ENCODE assay signal across 8 cellular contexts in genomic region chr2:27428978-27429541, GRCh38. TPM values are rescaled to one million over a fixed set of nuclear protein-coding genes. Genes with fewer than 3 reads are reported as not detected.
DNase-seq lines count a peak whose midpoint lies in the region; ATAC-seq and TF ChIP-seq lines count a peak whose summit lies in the region.

No MANE protein-coding gene starts in this region.

- H3K27me3 Mint-ChIP-seq in activated CD4-positive, alpha-beta T cell treated with anti-CD3 and anti-CD28 coated beads, Interleukin-2, amount 10 ng/mL, durations not matched to agents 24 days and 14 days: no peaks in the 10 kb centered on the region

- H3K36me3 Mint-ChIP-seq in activated CD4-positive, alpha-beta T cell treated with anti-CD3 and anti-CD28 coated beads, Interleukin-2, amount 10 ng/mL, durations not matched to agents 24 days and 14 days (ENCODE audit: low read depth): peaks cover 17% of the 10 kb centered on the region

- 1% methylated on average over 13 to 49 of the region's 51 CpGs for WGBS in lower leg skin, 2 donors

- intact Hi-C loops in activated CD4-positive, alpha-beta T cell treated with anti-CD3 and anti-CD28 coated beads, Interleukin-2, amount 10 ng/mL, durations not matched to agents 24 days and 14 days (cut with micrococcal nuclease): loop anchor here (1.0 to 5.0 kb wide), 9 partner anchors 20 to 964 kb away; partner anchors contain the start of genes CAD, EIF2B4, FOSL2 and GTF3C2
- intact Hi-C loops in lower leg skin (cut with DNase I; ENCODE audit: low total_unique reads): no loop called here

- peak; percentile 47 for ATAC-seq in GM18517 (IDR thresholded peaks at IDR 0.05; ENCODE audit: unreplicated experiment)
- peak; percentile 66 for ATAC-seq in HG03025 (IDR thresholded peaks at IDR 0.05; ENCODE audit: low FRiP score, unreplicated experiment)

- H3K4me1 Mint-ChIP-seq in activated CD4-positive, alpha-beta T cell treated with anti-CD3 and anti-CD28 coated beads, Interleukin-2, amount 10 ng/mL, durations not matched to agents 24 days and 14 days: peaks cover 31% of the 10 kb centered on the region

- no peaks in the 10 kb centered on the region for H3K9me3 Mint-ChIP-seq in activated CD4-positive, alpha-beta T cell treated with anti-CD3 and anti-CD28 coated beads, Interleukin-2, amount 10 ng/mL, durations not matched to agents 24 days and 14 days

- H3K27ac Mint-ChIP-seq in activated CD4-positive, alpha-beta T cell treated with anti-CD3 and anti-CD28 coated beads, Interleukin-2, amount 10 ng/mL, durations not matched to agents 24 days and 14 days: peak overlapping the region; percentile 93

- DNase-seq in AG08395 (ENCODE audit: low spot score) (peak; percentile 94), NCI-H345 treated with DMSO at 0.1 percent for 48 hours (lab: John Stamatoyannopoulos, UW; ENCODE audit: unreplicated experiment) (peak; percentile 72), dermis microvascular lymphatic vessel endothelial cell (ENCODE audit: low read depth in 2 of 2) (peak; percentile 63 to 92), lower leg skin (ENCODE audit: low spot score in 2 of 2) (peak; percentile 66 to 94)
- DNase-seq in activated CD4-positive, alpha-beta T cell treated with anti-CD3 and anti-CD28 coated beads, Interleukin-2, amount 10 ng/mL, durations not matched to agents 24 days and 14 days: peak; percentile 94
- DNase-seq in stimulated activated CD4-positive, alpha-beta T cell treated with anti-CD3 and anti-CD28 coated beads, Interleukin-4, amount 100 ng/mL, for 24 hours: peak; percentile 70

- no peak for TF ChIP-seq POLR2A in lower leg skin (IDR thresholded peaks at IDR 0.05)

- peak overlapping the region; percentile 93 for H3K4me3 ChIP-seq in lower leg skin (ENCODE audit: low read depth, poor library complexity, severe bottlenecking)

- TF ChIP-seq CTCF in lower leg skin (IDR thresholded peaks at IDR 0.05): no peak

- H3K4me3 Mint-ChIP-seq in activated CD4-positive, alpha-beta T cell treated with anti-CD3 and anti-CD28 coated beads, Interleukin-2, amount 10 ng/mL, durations not matched to agents 24 days and 14 days: peak overlapping the region; percentile 97

RNA-seq across cellular contexts. Expression of gene NRBP1, which starts 0.6 kb away (rescaled TPM):
- total RNA-seq in activated CD4-positive, alpha-beta T cell treated with anti-CD3 and anti-CD28 coated beads, Interleukin-2, amount 10 ng/mL, durations not matched to agents 24 days and 14 days: 93.9 and 94.7 TPM in 2 replicates
- total RNA-seq in dermis microvascular lymphatic vessel endothelial cell: 91.0 and 106 TPM in 2 replicates
- 10 to 100 TPM; 60.9 to 79.7 (median 68.3) TPM for total RNA-seq in lower leg skin

RNA-seq across cellular contexts. Expression of gene KRTCAP3, which starts 13.1 kb away (rescaled TPM):
- total RNA-seq in activated CD4-positive, alpha-beta T cell treated with anti-CD3 and anti-CD28 coated beads, Interleukin-2, amount 10 ng/mL, durations not matched to agents 24 days and 14 days: 4.6 and 5.2 TPM in 2 replicates
- total RNA-seq in dermis microvascular lymphatic vessel endothelial cell (0.13 and 0.38 TPM in 2 replicates), lower leg skin (10 to 100 TPM; 22.2 to 28.0 (median 25.6) TPM)

RNA-seq across cellular contexts. Expression of gene PPM1G, which starts 19.7 kb away (rescaled TPM):
- 165 and 167 TPM in 2 replicates for total RNA-seq in activated CD4-positive, alpha-beta T cell treated with anti-CD3 and anti-CD28 coated beads, Interleukin-2, amount 10 ng/mL, durations not matched to agents 24 days and 14 days
- total RNA-seq in dermis microvascular lymphatic vessel endothelial cell: 88.5 and 101 TPM in 2 replicates
- total RNA-seq in lower leg skin: 10 to 100 TPM; 40.2 to 50.3 (median 48.1) TPM

RNA-seq across cellular contexts. Expression of gene ZNF513, which starts 48.5 kb away (rescaled TPM):
- total RNA-seq in activated CD4-positive, alpha-beta T cell treated with anti-CD3 and anti-CD28 coated beads, Interleukin-2, amount 10 ng/mL, durations not matched to agents 24 days and 14 days: 11.1 and 13.5 TPM in 2 replicates
- 4.6 and 8.7 TPM in 2 replicates for total RNA-seq in dermis microvascular lymphatic vessel endothelial cell
- 10 to 100 TPM in 3 of 4 donors, 1 to 10 TPM in 1; 8.3 to 14.9 (median 11.5) TPM for total RNA-seq in lower leg skin

RNA-seq across cellular contexts. Expression of gene SNX17, which starts 58.6 kb away (rescaled TPM):
- 120 and 128 TPM in 2 replicates for total RNA-seq in activated CD4-positive, alpha-beta T cell treated with anti-CD3 and anti-CD28 coated beads, Interleukin-2, amount 10 ng/mL, durations not matched to agents 24 days and 14 days
- total RNA-seq in dermis microvascular lymphatic vessel endothelial cell (109 and 164 TPM in 2 replicates), lower leg skin (100 to 1,000 TPM in 1 of 4 donors, 10 to 100 TPM in 3; 72.3 to 101 (median 80.2) TPM)

Comparison
In these comparisons a context has a peak if more than half of its experiments do, and no peak if none do; other contexts are left out.
1. Peak in every context shown above with its lines: DNase-seq, ATAC-seq and H3K4me3 ChIP-seq.